22 cellular contexts compared by ENCODE assay signal in genomic region chr9:19151425-19152159, GRCh38. TPM values are rescaled to one million over a fixed set of nuclear protein-coding genes. Genes with fewer than 3 reads are reported as not detected.
A peak's percentile ranks its signal among the peaks of the same experiment; 100 is the strongest.
DNase-seq lines count a peak whose midpoint lies in the region; ATAC-seq, FAIRE-seq and TF ChIP-seq lines count a peak whose summit lies in the region.
"Had no signal": no experiment of that assay in that cellular context is flagged by ENCODE, and none has a peak within 500 bp of the region (broad histone marks: within the 10 kb centered on the region; RNA-seq: fewer than 3 reads in every experiment).

No MANE protein-coding gene starts in this region.

- no peak overlapping the region for H3K4me2 ChIP-seq in HCT116 (ENCODE audit: low read length)
- no peak overlapping the region for H3K4me2 ChIP-seq in astrocyte (ENCODE audit: low read length)
- H3K4me2 ChIP-seq in mesenchymal stem cell (ENCODE audit: low read length, poor library complexity, severe bottlenecking) = no peak overlapping the region
- H3K4me2 ChIP-seq: SK-N-SH had no signal

- no peak overlapping the region for H3K9ac ChIP-seq in HCT116 (ENCODE audit: low read length)
- H3K9ac ChIP-seq in astrocyte (ENCODE audit: low read length) = no peak overlapping the region
- H3K9ac ChIP-seq in mesenchymal stem cell (ENCODE audit: low read length) = no peak overlapping the region
- H3K9ac ChIP-seq: SK-N-SH had no signal

- H3K9me3 Mint-ChIP-seq in astrocyte (ENCODE audit: unreplicated experiment) = no peaks in the 10 kb centered on the region
- H3K9me3 Mint-ChIP-seq: IgD-negative memory B cell, T-cell had no signal

- intact Hi-C loops in HCT116 (cut with micrococcal nuclease) (no loop called here), testis (cut with DNase I; ENCODE audit: low total_unique reads) (no loop called here)

- 87% methylated on average over 2 of the region's 5 CpGs for WGBS in mesenchymal stem cell
- 77 to 84% methylated on average over 5 of the region's 5 CpGs for WGBS in testis, 2 donors

- H3K36me3 Mint-ChIP-seq in astrocyte (ENCODE audit: low read depth, unreplicated experiment) = no peaks in the 10 kb centered on the region
- H3K36me3 Mint-ChIP-seq: IgD-negative memory B cell, T-cell had no signal

- TF ChIP-seq CTCF in HCT116 (IDR thresholded peaks at IDR 0.05 in 2 of 3, conservative IDR thresholded peaks at IDR 0.05 in 1 of 3; ENCODE audit: borderline replicate concordance in 1 of 3, insufficient read depth in 1 of 3, low read depth in 2 of 3, low read length in 2 of 3) = no peak
- TF ChIP-seq CTCF in astrocyte (IDR thresholded peaks at IDR 0.05; ENCODE audit: insufficient read depth, low read depth, low read length) = no peak
- no peak for TF ChIP-seq CTCF in testis (IDR thresholded peaks at IDR 0.05)

- no peaks in the 10 kb centered on the region for H3K9me2 ChIP-seq in HCT116 (ENCODE audit: insufficient read depth)
- H3K9me2 ChIP-seq: SK-N-SH had no signal

- H3K27ac ChIP-seq in HCT116 (ENCODE audit: low read depth, low read length) (no peak overlapping the region), astrocyte (ENCODE audit: low read depth, low read length) (no peak overlapping the region), mesenchymal stem cell (ENCODE audit: low read length, poor library complexity, severe bottlenecking) (no peak overlapping the region), testis (peak overlapping the region; percentile 42 to 81)
- H3K27ac ChIP-seq: C4-2B had no signal

- no peak overlapping the region for H2BK120ac ChIP-seq in mesenchymal stem cell (ENCODE audit: low read depth, low read length)

- peak overlapping the region in 1 of 2 experiments; percentile 70 for H3K4ac ChIP-seq in mesenchymal stem cell (ENCODE audit: low read depth in 1 of 2, low read length in 2 of 2)

- H3K4me1 Mint-ChIP-seq in astrocyte (ENCODE audit: low read depth, unreplicated experiment) = peaks cover 4% of the 10 kb centered on the region

- H3K9me3 ChIP-seq in HCT116 (ENCODE audit: control insufficient read depth in 1 of 2, insufficient read depth in 1 of 2, low read depth in 1 of 2, low read length in 2 of 2) (no peaks in the 10 kb centered on the region), astrocyte (ENCODE audit: insufficient read depth, low read depth, low read length) (no peaks in the 10 kb centered on the region), mesenchymal stem cell (ENCODE audit: control insufficient read depth, low read length) (no peaks in the 10 kb centered on the region), testis (no peaks in the 10 kb centered on the region)
- H3K9me3 ChIP-seq: SK-N-SH had no signal

- CTCF ChIA-PET in HCT116 (lab: Charles Lee) = no interaction called here

- no peak overlapping the region for H3K4me3 Mint-ChIP-seq in astrocyte (ENCODE audit: unreplicated experiment)
- H3K4me3 Mint-ChIP-seq: T-cell had no signal

- peak overlapping the region in 1 of 2 experiments; percentile 45 for H3K18ac ChIP-seq in mesenchymal stem cell (ENCODE audit: low read depth in 1 of 2, low read length in 2 of 2)

- DNase-seq in HCT116 (ENCODE audit: low read depth, low spot score) (no peak), astrocyte (ENCODE audit: low read depth) (no peak), mesenchymal stem cell (no peak), testis (no peak), SKM-1 treated with dmso at 0.1 percent for 144 hours (lab: John Stamatoyannopoulos, UW; ENCODE audit: unreplicated experiment) (no peak)
- DNase-seq: ACHN, AML-193, DMS79 treated with DMSO at 0.1 percent for 48 hours, Karpas-422, NCI-H1048, NCI-H1436, OCI-M1, RPMI8226, SHP77 treated with DMSO at 0.1 percent for 48 hours, SK-N-SH, T-cell had no signal

- H4K91ac ChIP-seq in mesenchymal stem cell (ENCODE audit: low read length) = peak overlapping the region; percentile 11

- POLR2A ChIA-PET in HCT116 (lab: Charles Lee) = interaction anchor here (1.1 kb wide), 1 partner anchor 15 kb away, joined by 3 read pairs; no protein-coding TSS in a partner anchor

- H3K23ac ChIP-seq in mesenchymal stem cell (ENCODE audit: low read length in 2 of 2) = no peak overlapping the region

- H3K4me1 ChIP-seq in HCT116 (ENCODE audit: control insufficient read depth in 1 of 2, insufficient read depth in 2 of 2, low read length in 2 of 2) (no peaks in the 10 kb centered on the region), astrocyte (ENCODE audit: insufficient read depth, low read length) (peaks cover 4% of the 10 kb centered on the region), mesenchymal stem cell (ENCODE audit: control insufficient read depth, insufficient read depth, low read depth, low read length) (peaks cover 3% of the 10 kb centered on the region), testis (peaks cover 38% of the 10 kb centered on the region)

- TF ChIP-seq POLR2A in HCT116 (IDR thresholded peaks at IDR 0.05; ENCODE audit: borderline replicate concordance, extremely low read depth, insufficient read depth, insufficient read length) = no peak
- no peak for TF ChIP-seq POLR2A in testis (IDR thresholded peaks at IDR 0.05)

- H3K27ac Mint-ChIP-seq in astrocyte (ENCODE audit: unreplicated experiment) = peak overlapping the region; percentile 16
- H3K27ac Mint-ChIP-seq: T-cell had no signal

- ATAC-seq in HCT116 = no peak
- no peak for ATAC-seq in GM18519 (IDR thresholded peaks at IDR 0.05; ENCODE audit: low FRiP score, unreplicated experiment)
- no peak for ATAC-seq in GM18858 (IDR thresholded peaks at IDR 0.05; ENCODE audit: unreplicated experiment)
- ATAC-seq: T-cell had no signal

- no peak overlapping the region for H2BK5ac ChIP-seq in mesenchymal stem cell (ENCODE audit: low read depth, low read length, poor library complexity, severe bottlenecking)

- no peaks in the 10 kb centered on the region for H3K79me2 ChIP-seq in HCT116 (ENCODE audit: insufficient read depth, low read length)
- H3K79me2 ChIP-seq in astrocyte (ENCODE audit: insufficient read depth, low read length) = no peaks in the 10 kb centered on the region

- no peak overlapping the region for H3K4me3 ChIP-seq in HCT116 (replicated peaks in 1 of 2; ENCODE audit: low read depth in 1 of 2, low read length in 2 of 2)
- no peak overlapping the region for H3K4me3 ChIP-seq in astrocyte (ENCODE audit: insufficient read depth, low read depth, low read length)
- H3K4me3 ChIP-seq in mesenchymal stem cell (ENCODE audit: insufficient read depth in 1 of 2, low read depth in 1 of 2, low read length in 2 of 2) = no peak overlapping the region
- no peak overlapping the region for H3K4me3 ChIP-seq in testis

- no peak for TF ChIP-seq RAD21 in HCT116 (IDR thresholded peaks at IDR 0.05; ENCODE audit: low read depth)

- H4K20me1 ChIP-seq in HCT116 (ENCODE audit: insufficient read depth) (no peaks in the 10 kb centered on the region), astrocyte (ENCODE audit: insufficient read depth, low read length) (no peaks in the 10 kb centered on the region)

- no peak overlapping the region for H2BK15ac ChIP-seq in mesenchymal stem cell (ENCODE audit: low read depth, poor library complexity, severe bottlenecking)

- RAD21 ChIA-PET in HCT116 (lab: Charles Lee; ENCODE audit: low non-redundant PET in 1 of 2, low total read pairs in 2 of 2, uncharacterized antibody in 2 of 2, unreplicated experiment in 2 of 2) = no interaction called here

- peaks cover 2% of the 10 kb centered on the region for H3K27me3 Mint-ChIP-seq in astrocyte (ENCODE audit: low read depth, unreplicated experiment)
- H3K27me3 Mint-ChIP-seq: T-cell had no signal

- no peak for FAIRE-seq in astrocyte (lab: Jason Lieb, UNC)
- FAIRE-seq: H1 had no signal

- no TSS peak for BruUV-seq in HCT116 (replicated peaks; lab: Mats Ljungman, UMichigan)

- peak overlapping the region; percentile 35 for H2AFZ ChIP-seq in HCT116 (ENCODE audit: low read depth, low read length, poor library complexity, severe bottlenecking)
- H2AFZ ChIP-seq in astrocyte (ENCODE audit: low read depth, low read length) = no peak overlapping the region
- H2AFZ ChIP-seq in mesenchymal stem cell (ENCODE audit: low read depth, low read length) = no peak overlapping the region

- H4K8ac ChIP-seq in mesenchymal stem cell (ENCODE audit: low read length) = peak overlapping the region; percentile 84

- H2BK12ac ChIP-seq in mesenchymal stem cell (ENCODE audit: low read length in 2 of 2) = peak overlapping the region in 1 of 2 experiments; percentile 93

- no peak overlapping the region for H3K14ac ChIP-seq in mesenchymal stem cell (ENCODE audit: low read length in 2 of 2)

- no peaks in the 10 kb centered on the region for H3K79me1 ChIP-seq in mesenchymal stem cell (replicated peaks; ENCODE audit: low read length, poor library complexity, severe bottlenecking)

- H2AK5ac ChIP-seq in mesenchymal stem cell (ENCODE audit: low read length, severe bottlenecking) = no peak overlapping the region

- H3K27me3 ChIP-seq in HCT116 (ENCODE audit: insufficient read depth, low read length) (no peaks in the 10 kb centered on the region), astrocyte (ENCODE audit: insufficient read depth, low read length) (no peaks in the 10 kb centered on the region), mesenchymal stem cell (ENCODE audit: control insufficient read depth in 1 of 2, insufficient read depth in 1 of 2, low read length in 2 of 2) (no peaks in the 10 kb centered on the region), testis (no peaks in the 10 kb centered on the region)

- H3K36me3 ChIP-seq in HCT116 (ENCODE audit: control insufficient read depth in 1 of 2, insufficient read depth in 2 of 2, low read length in 2 of 2) (no peaks in the 10 kb centered on the region), astrocyte (ENCODE audit: insufficient read depth, low read length) (no peaks in the 10 kb centered on the region), mesenchymal stem cell (ENCODE audit: control insufficient read depth in 1 of 2, insufficient read depth in 2 of 2, low read depth in 1 of 2, low read length in 2 of 2) (no peaks in the 10 kb centered on the region), testis (ENCODE audit: low read depth, missing control alignments) (no peaks in the 10 kb centered on the region)

RNA-seq across cellular contexts. Expression of gene PLIN2, which starts 24.3 kb away (rescaled TPM):
- total RNA-seq in HCT116 (2021; ENCODE audit: unreplicated experiment) (18.4 TPM), astrocyte (13.1 and 14.4 TPM in 2 replicates), testis (100 to 1,000 TPM; 119 to 136 TPM)
- polyA plus RNA-seq in HCT116 (2012) = 28.6 and 30.7 TPM in 2 replicates
- 128 TPM for polyA plus RNA-seq in mesenchymal stem cell (2013, experiment 1 of 2)
- 127 TPM for polyA plus RNA-seq in mesenchymal stem cell (2013, experiment 2 of 2)
- 52.3 TPM for polyA plus RNA-seq in testis (ENCODE audit: insufficient read depth, low read depth, low replicate concordance)
- total RNA-seq: MCF 10A had no signal

RNA-seq across cellular contexts. Expression of gene HAUS6, which starts 48.9 kb away (rescaled TPM):
- total RNA-seq in HCT116 (2021; ENCODE audit: unreplicated experiment) = 28.8 TPM
- polyA plus RNA-seq in HCT116 (2012) = 4.5 and 7.1 TPM in 2 replicates
- total RNA-seq in astrocyte = 13.7 and 16.0 TPM in 2 replicates
- 7.2 TPM for polyA plus RNA-seq in mesenchymal stem cell (2013, experiment 1 of 2)
- 7.0 TPM for polyA plus RNA-seq in mesenchymal stem cell (2013, experiment 2 of 2)
- total RNA-seq in testis = 10 to 100 TPM; 21.9 to 35.7 TPM
- polyA plus RNA-seq in testis (ENCODE audit: insufficient read depth, low read depth, low replicate concordance) = 30.4 TPM

Comparison
In these comparisons a context has a peak if more than half of its experiments do, and no peak if none do; other contexts are left out.
1. H3K27ac ChIP-seq: peak in testis (2 of 2); none in HCT116 (single experiment), astrocyte (single experiment) and mesenchymal stem cell (single experiment).